ENCODE assay signal across 26 cellular contexts in the genomic region with DNA sequence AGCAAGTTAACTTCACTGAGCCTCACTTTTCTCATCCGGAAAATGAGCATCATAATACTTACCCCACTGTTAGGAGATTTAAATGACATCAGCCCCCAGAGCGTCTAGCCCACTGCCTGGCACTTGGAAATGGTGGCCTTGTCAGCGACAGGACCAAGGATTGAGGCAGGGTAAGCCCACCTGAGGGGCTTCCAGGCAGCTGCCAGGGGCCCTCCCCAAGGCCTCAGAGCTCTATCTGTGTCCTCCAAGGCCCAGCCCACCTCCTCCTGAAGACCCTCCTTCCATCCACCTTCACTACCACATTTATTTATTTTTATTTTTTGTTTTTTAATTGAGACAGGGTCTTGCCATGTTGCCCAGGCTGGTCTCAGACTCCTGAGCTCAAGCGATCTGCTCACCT. TPM values are rescaled to one million over a fixed set of nuclear protein-coding genes. Genes with fewer than 3 reads are reported as not detected.
DNase-seq lines count a peak whose midpoint lies in the region; ATAC-seq, FAIRE-seq and TF ChIP-seq lines count a peak whose summit lies in the region.
"Had no signal": no experiment of that assay in that cellular context is flagged by ENCODE, and none has a peak within 500 bp of the region (broad histone marks: within the 10 kb centered on the region; RNA-seq: fewer than 3 reads in every experiment).

No MANE protein-coding gene starts in this region.

- ATAC-seq in Right ventricle myocardium superior (ENCODE audit: poor library complexity) = no peak
- ATAC-seq: A549; CD8-positive, alpha-beta T cell; GM12878 had no signal

- H3K4me1 ChIP-seq in spleen = peaks cover 0 to 57% (median 14%) of the 10 kb centered on the region in 6 donors
- H3K4me1 ChIP-seq: A549, Caco-2 had no signal

- intact Hi-C loops in spleen (cut with DNase I; ENCODE audit: low total_unique reads) (no loop called here), Right ventricle myocardium superior (cut with DNase I) (no loop called here)

- no peak overlapping the region for H3K4me3 ChIP-seq in spleen
- H3K4me3 ChIP-seq: A549; BLaER1 treated with 17β-estradiol and CSF1 and Interleukin-3, amounts not matched to agents 10 nM and 100 nM; GM12878 had no signal

- no peaks in the 10 kb centered on the region for H3K36me3 Mint-ChIP-seq in glutamatergic neuron (ENCODE audit: unreplicated experiment)
- H3K36me3 Mint-ChIP-seq in nephron progenitor cell (ENCODE audit: low read depth) = no peaks in the 10 kb centered on the region
- H3K36me3 Mint-ChIP-seq: CD8-positive, alpha-beta T cell had no signal

- CTCF ChIA-PET in RWPE1 (lab: Yijun Ruan, JAX) = no interaction called here

- H3K9me3 Mint-ChIP-seq in glutamatergic neuron (ENCODE audit: unreplicated experiment) = peaks cover 16% of the 10 kb centered on the region
- H3K9me3 Mint-ChIP-seq in nephron progenitor cell = peaks cover 15% of the 10 kb centered on the region
- H3K9me3 Mint-ChIP-seq: CD4-positive, alpha-beta T cell had no signal

- WGBS in spleen, 5 donors = 76 to 97% (median 87%) methylated on average over 4 of the region's 4 CpGs

- H3K4me1 Mint-ChIP-seq in glutamatergic neuron (ENCODE audit: low read depth, unreplicated experiment) = peaks cover 17% of the 10 kb centered on the region
- peaks cover 21% of the 10 kb centered on the region for H3K4me1 Mint-ChIP-seq in nephron progenitor cell
- H3K4me1 Mint-ChIP-seq: B cell had no signal

- peak overlapping the region; percentile 100 for H3K27ac ChIP-seq in RWPE1
- H3K27ac ChIP-seq in spleen = peak overlapping the region in 5 of 8 donors; percentile 31 to 59 (median 46)
- H3K27ac ChIP-seq: 22Rv1; A549; BLaER1 treated with 17β-estradiol and CSF1 and Interleukin-3, amounts not matched to agents 10 nM and 100 nM; C4-2B had no signal

- DNase-seq in RWPE1 (ENCODE audit: low spot score) = no peak
- DNase-seq in glutamatergic neuron = no peak
- DNase-seq in nephron progenitor cell = no peak
- peak; percentile 19 for DNase-seq in spleen
- DNase-seq in Right ventricle myocardium superior = no peak
- no peak for DNase-seq in DMS53 (lab: John Stamatoyannopoulos, UW)
- DNase-seq in H54 (ENCODE audit: insufficient read length, low spot score) = no peak
- DNase-seq: AML-193; Caco-2; Calu3; CD4-positive, alpha-beta T cell; CD8-positive, alpha-beta T cell; DMS79; DND-41; EL; GDM1 had no signal

- peaks cover 0 to 12% (median 10%) of the 10 kb centered on the region in 8 donors for H3K9me3 ChIP-seq in spleen
- H3K9me3 ChIP-seq: Caco-2 had no signal

- peak overlapping the region; percentile 55 for H3K4me3 Mint-ChIP-seq in glutamatergic neuron (ENCODE audit: unreplicated experiment)
- H3K4me3 Mint-ChIP-seq in nephron progenitor cell = no peak overlapping the region
- H3K4me3 Mint-ChIP-seq: B cell; CD4-positive, alpha-beta T cell; CD8-positive, alpha-beta T cell had no signal

- FAIRE-seq in H54 (lab: Jason Lieb, UNC) = no peak
- FAIRE-seq: A549, D721Med, GM12878, GM12892, GM18507, GM19239 had no signal

- peaks cover 20% of the 10 kb centered on the region for H3K27me3 Mint-ChIP-seq in glutamatergic neuron (ENCODE audit: unreplicated experiment)
- peaks cover 37% of the 10 kb centered on the region for H3K27me3 Mint-ChIP-seq in nephron progenitor cell (ENCODE audit: low read depth, poor library complexity)
- H3K27me3 Mint-ChIP-seq: CD4-positive, alpha-beta T cell had no signal

- H3K27ac Mint-ChIP-seq in glutamatergic neuron (ENCODE audit: unreplicated experiment) = no peak overlapping the region
- peak overlapping the region; percentile 12 for H3K27ac Mint-ChIP-seq in nephron progenitor cell
- H3K27ac Mint-ChIP-seq: B cell; CD4-positive, alpha-beta T cell; CD8-positive, alpha-beta T cell had no signal

- no peaks in the 10 kb centered on the region for H3K27me3 ChIP-seq in spleen (replicated peaks in 1 of 7)

- TF ChIP-seq CTCF in RWPE1 (conservative IDR thresholded peaks at IDR 0.05; ENCODE audit: low read depth) (no peak), glutamatergic neuron (IDR thresholded peaks at IDR 0.05; ENCODE audit: partially characterized antibody, unreplicated experiment) (no peak), nephron progenitor cell (IDR thresholded peaks at IDR 0.05) (no peak), spleen (IDR thresholded peaks at IDR 0.05 in 8 of 11, conservative IDR thresholded peaks at IDR 0.05 in 3 of 11) (no peak)

- H3K36me3 ChIP-seq in spleen = peaks cover 0 to 76% (median 3%) of the 10 kb centered on the region in 6 donors
- H3K36me3 ChIP-seq: BLaER1 treated with 17β-estradiol and CSF1 and Interleukin-3, amounts not matched to agents 10 nM and 100 nM had no signal

- no peak for TF ChIP-seq POLR2A in spleen (IDR thresholded peaks at IDR 0.05)
- no peak for TF ChIP-seq POLR2A in H54 (IDR thresholded peaks at IDR 0.05; ENCODE audit: low read depth, low read length)

- POLR2A ChIA-PET in RWPE1 (lab: Yijun Ruan, JAX; ENCODE audit: low non-redundant PET) = no interaction called here

RNA-seq across cellular contexts. Expression of a gene that starts 13.8 kb away (rescaled TPM):
- 1.4 TPM for total RNA-seq in glutamatergic neuron (ENCODE audit: unreplicated experiment)
- total RNA-seq in spleen = 100 to 1,000 TPM in 6 of 7 donors, 10 to 100 TPM in 1; 51.9 to 215 (median 140) TPM
- 10 to 100 TPM in 1 of 3 donors, 1 to 10 TPM in 2; 5.4 to 63.3 (median 9.1) TPM for polyA plus RNA-seq in spleen
- total RNA-seq in Right ventricle myocardium superior = 0.27 TPM

Comparison
In these comparisons a context has a peak if more than half of its experiments do, and no peak if none do; other contexts are left out.
1. RNA of a gene that starts 13.8 kb away (total RNA-seq): 51.9 to 215 TPM in spleen; 1.4 TPM in glutamatergic neuron (single experiment) and 0.27 TPM in Right ventricle myocardium superior (single experiment); every median in the first group is over 10 times any median in the second.